ENCODE assay signal across 10 cellular contexts in genomic region chr1:153192697-153193096, GRCh38. TPM values are rescaled to one million over a fixed set of nuclear protein-coding genes. Genes with fewer than 3 reads are reported as not detected.
DNase-seq lines count a peak whose midpoint lies in the region; ATAC-seq, FAIRE-seq and TF ChIP-seq lines count a peak whose summit lies in the region.
"Had no signal": no experiment of that assay in that cellular context is flagged by ENCODE, and none has a peak within 500 bp of the region (broad histone marks: within the 10 kb centered on the region; RNA-seq: fewer than 3 reads in every experiment).

No MANE protein-coding gene starts in this region.

- H3K27me3 Mint-ChIP-seq in naive thymus-derived CD8-positive, alpha-beta T cell = peaks cover 40 to 95% (median 56%) of the 10 kb centered on the region in 5 donors

- no peaks in the 10 kb centered on the region for H3K36me3 Mint-ChIP-seq in naive thymus-derived CD8-positive, alpha-beta T cell

- no peaks in the 10 kb centered on the region for H3K4me1 ChIP-seq in pancreas

- no peak overlapping the region for H3K27ac Mint-ChIP-seq in naive thymus-derived CD8-positive, alpha-beta T cell

- 9 to 12% methylated on average over 3 of the region's 3 CpGs for WGBS in pancreas, 2 donors

- in situ Hi-C loops in T47D (cut with HindIII; ENCODE audit: low pct_unique_long_range_greater_than_20kb, low sequenced_read_pairs) = no loop called here

- no peaks in the 10 kb centered on the region for H3K9me3 ChIP-seq in pancreas

- H3K9me3 Mint-ChIP-seq in naive thymus-derived CD8-positive, alpha-beta T cell = peaks cover 0 to 3% (median 0%) of the 10 kb centered on the region in 9 donors

- peak in 1 of 4 donors; percentile 14 for TF ChIP-seq CTCF in pancreas (IDR thresholded peaks at IDR 0.05)

- no peak for FAIRE-seq in pancreas (lab: Jason Lieb, UNC)

- H3K4me1 Mint-ChIP-seq in naive thymus-derived CD8-positive, alpha-beta T cell = peaks cover 0 to 2% (median 0%) of the 10 kb centered on the region in 4 donors

- H3K36me3 ChIP-seq in pancreas = no peaks in the 10 kb centered on the region

- H3K27ac ChIP-seq in pancreas = no peak overlapping the region
- H3K27ac ChIP-seq: epithelial cell of prostate had no signal

- no peaks in the 10 kb centered on the region for H3K27me3 ChIP-seq in pancreas

- intact Hi-C loops in pancreas (cut with DNase I) = no loop called here

- ATAC-seq in pancreas (peak; percentile 59 to 74 (median 64)), GM21737 (IDR thresholded peaks at IDR 0.05; ENCODE audit: unreplicated experiment) (no peak), HG03159 (IDR thresholded peaks at IDR 0.05; ENCODE audit: unreplicated experiment) (no peak)
- no peak for ATAC-seq in naive thymus-derived CD8-positive, alpha-beta T cell

- H3K4me3 Mint-ChIP-seq in naive thymus-derived CD8-positive, alpha-beta T cell = no peak overlapping the region

- no peak overlapping the region for H3K4me3 ChIP-seq in pancreas

- DNase-seq in NCI-H1694 (lab: John Stamatoyannopoulos, UW) = peak; percentile 2
- no peak for DNase-seq in NCI-H1694 treated with DMSO at 0.1 percent for 48 hours (lab: John Stamatoyannopoulos, UW)
- DNase-seq in NCI-H2081 treated with DMSO at 0.1 percent for 48 hours (lab: John Stamatoyannopoulos, UW) = peak; percentile 30
- peak; percentile 42 to 76 for DNase-seq in T47D (ENCODE audit: low read depth in 1 of 2, low spot score in 1 of 2)
- DNase-seq in pancreas = peak in 1 of 6 donors; percentile 25
- DNase-seq in naive thymus-derived CD8-positive, alpha-beta T cell = no peak

- POLR2A ChIA-PET in naive thymus-derived CD8-positive, alpha-beta T cell (lab: Charles Lee) = no interaction called here

RNA-seq across cellular contexts. Expression of gene LELP1, which starts 10.5 kb away (rescaled TPM):
- not detected for total RNA-seq in pancreas
- polyA plus RNA-seq in pancreas = not detected
- not detected for total RNA-seq in naive thymus-derived CD8-positive, alpha-beta T cell
- polyA plus RNA-seq in naive thymus-derived CD8-positive, alpha-beta T cell = not detected
- total RNA-seq: myocyte had no signal

RNA-seq across cellular contexts. Expression of gene PRR9, which starts 24.7 kb away (rescaled TPM):
- not detected for total RNA-seq in pancreas
- polyA plus RNA-seq in pancreas = not detected
- not detected for total RNA-seq in naive thymus-derived CD8-positive, alpha-beta T cell
- polyA plus RNA-seq in naive thymus-derived CD8-positive, alpha-beta T cell = not detected
- total RNA-seq: myocyte had no signal

RNA-seq across cellular contexts. Expression of gene SPRR2G, which starts 42.0 kb away (rescaled TPM):
- total RNA-seq in pancreas = not detected
- polyA plus RNA-seq in pancreas = not detected
- not detected for total RNA-seq in naive thymus-derived CD8-positive, alpha-beta T cell
- not detected for polyA plus RNA-seq in naive thymus-derived CD8-positive, alpha-beta T cell
- total RNA-seq: myocyte had no signal

Comparison
In these comparisons a context has a peak if more than half of its experiments do, and no peak if none do; other contexts are left out.
1. DNase-seq: peak in NCI-H1694 (single experiment), NCI-H2081 treated with DMSO at 0.1 percent for 48 hours (single experiment) and T47D (2 of 2); none in NCI-H1694 treated with DMSO at 0.1 percent for 48 hours (single experiment) and naive thymus-derived CD8-positive, alpha-beta T cell (0 of 10).
2. ATAC-seq: peak in pancreas (4 of 4); none in naive thymus-derived CD8-positive, alpha-beta T cell (0 of 2), GM21737 (single experiment) and HG03159 (single experiment).